ENCODE assay signal across 11 cellular contexts in the genomic region with DNA sequence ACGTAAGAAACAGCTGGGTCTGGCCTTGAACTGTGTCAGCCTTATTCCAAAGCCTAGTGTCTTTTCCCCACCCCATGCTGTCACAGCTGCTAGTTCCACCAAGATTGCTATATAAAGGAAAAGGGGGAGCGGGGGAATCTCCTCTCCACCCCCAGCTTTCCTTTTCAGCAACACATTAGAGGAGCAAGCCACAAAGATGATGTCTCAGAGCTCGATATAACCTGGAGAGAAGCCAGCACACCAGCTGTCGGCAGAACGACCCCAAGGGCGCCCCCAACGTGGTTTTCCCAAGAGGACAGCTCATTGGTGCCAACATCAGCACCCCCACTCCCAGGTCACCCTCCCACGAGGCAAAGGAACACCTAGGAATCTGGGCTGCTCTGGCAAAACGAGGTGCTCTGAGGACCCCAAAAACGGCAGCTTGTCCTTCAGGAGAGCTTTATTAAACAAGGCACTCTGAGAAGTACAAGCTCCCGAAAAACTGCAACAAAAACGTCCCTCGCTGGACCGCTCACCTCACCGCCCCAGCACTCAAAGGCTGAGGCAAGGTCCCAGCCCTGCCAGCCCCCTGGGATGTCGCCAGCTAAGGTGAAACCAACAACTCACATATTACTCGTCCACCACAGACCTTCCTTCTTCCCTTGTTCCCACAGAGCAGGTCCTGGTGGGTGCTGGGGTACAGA. TPM values are rescaled to one million over a fixed set of nuclear protein-coding genes. Genes with fewer than 3 reads are reported as not detected.
DNase-seq lines count a peak whose midpoint lies in the region; ATAC-seq and TF ChIP-seq lines count a peak whose summit lies in the region.
"Had no signal": no experiment of that assay in that cellular context is flagged by ENCODE, and none has a peak within 500 bp of the region (broad histone marks: within the 10 kb centered on the region; RNA-seq: fewer than 3 reads in every experiment).

No MANE protein-coding gene starts in this region.

- peaks cover 3% of the 10 kb centered on the region for H3K36me3 Mint-ChIP-seq in mesothelial cell of epicardium

- TF ChIP-seq EP300 in SK-N-SH (IDR thresholded peaks at IDR 0.05; ENCODE audit: borderline replicate concordance in 1 of 2, low read depth in 1 of 2, low read length in 1 of 2), result no peak

- peaks cover 4% of the 10 kb centered on the region; the same call in 1 of the 2 replicates for H3K79me2 ChIP-seq in SK-N-SH (ENCODE audit: insufficient read depth)

- no peaks in the 10 kb centered on the region for H4K20me1 ChIP-seq in SK-N-SH (ENCODE audit: insufficient read depth)

- no peaks in the 10 kb centered on the region for H3F3A ChIP-seq in SK-N-SH (replicated peaks; ENCODE audit: insufficient read depth)

- no peak for TF ChIP-seq RAD21 in SK-N-SH (IDR thresholded peaks at IDR 0.05; ENCODE audit: low read length)

- no peak overlapping the region for H3K4me3 ChIP-seq in SK-N-SH (ENCODE audit: low read depth in 2 of 2, low read length in 1 of 2)
- H3K4me3 ChIP-seq in brain microvascular endothelial cell (ENCODE audit: low read depth, low read length), result no peak overlapping the region
- H3K4me3 ChIP-seq: A549 had no signal

- no peak for TF ChIP-seq CTCF in SK-N-SH (IDR thresholded peaks at IDR 0.05)
- no peak for TF ChIP-seq CTCF in brain microvascular endothelial cell (IDR thresholded peaks at IDR 0.05; ENCODE audit: low read depth, low read length, missing control alignments)
- TF ChIP-seq CTCF in mesothelial cell of epicardium (IDR thresholded peaks at IDR 0.05; ENCODE audit: unreplicated experiment), result no peak

- H3K9me3 ChIP-seq in SK-N-SH, result no peaks in the 10 kb centered on the region
- H3K9me3 ChIP-seq: A549 had no signal

- no peaks in the 10 kb centered on the region for H3K9me2 ChIP-seq in SK-N-SH

- 0 out of 2 replicates have a peak overlapping the region, but pooled peaks have one; percentile 6 for H2AFZ ChIP-seq in SK-N-SH (ENCODE audit: low read depth)

- no peaks in the 10 kb centered on the region for H3K36me3 ChIP-seq in SK-N-SH (replicated peaks in 1 of 2; ENCODE audit: control insufficient read depth in 1 of 2, insufficient read depth in 2 of 2, low read length in 1 of 2)
- no peaks in the 10 kb centered on the region for H3K36me3 ChIP-seq in brain microvascular endothelial cell (replicated peaks)

- POLR2A ChIA-PET in SK-N-SH (lab: Yijun Ruan, JAX), result no interaction called here

- WGBS in SK-N-SH (ENCODE audit: low lambda C conversion rate), result 70% methylated on average over 16 of the region's 17 CpGs

- ATAC-seq in SK-N-SH treated with all-trans-retinoic acid at 6 μM for 48 hours (no peak; the same call in 2 of the 3 replicates), GM19467 (IDR thresholded peaks at IDR 0.05; ENCODE audit: unreplicated experiment) (no peak)
- ATAC-seq: A549 had no signal

- H3K4me1 ChIP-seq in SK-N-SH (ENCODE audit: control insufficient read depth in 1 of 2, insufficient read depth in 2 of 2, low read depth in 1 of 2, low read length in 1 of 2), result peaks cover 7 to 11% of the 10 kb centered on the region in 2 experiments; a peak in 2 of 4 replicates

- no peak overlapping the region for H3K4me3 Mint-ChIP-seq in mesothelial cell of epicardium
- H3K4me3 Mint-ChIP-seq: central memory CD8-positive, alpha-beta T cell had no signal

- no peaks in the 10 kb centered on the region for H3K27me3 ChIP-seq in SK-N-SH (ENCODE audit: insufficient read depth)
- no peaks in the 10 kb centered on the region for H3K27me3 ChIP-seq in brain microvascular endothelial cell (replicated peaks)

- peak overlapping the region; percentile 66 for H3K4me2 ChIP-seq in SK-N-SH
- H3K4me2 ChIP-seq: A549 had no signal

- H3K9me3 Mint-ChIP-seq in mesothelial cell of epicardium, result no peaks in the 10 kb centered on the region
- H3K9me3 Mint-ChIP-seq: central memory CD8-positive, alpha-beta T cell had no signal

- CTCF ChIA-PET in SK-N-SH (lab: Yijun Ruan, JAX), result interaction anchor here (1.0 to 2.0 kb wide), 4 partner anchors 19 to 745 kb away, joined by 3 to 5 read pairs (median 4); no protein-coding TSS in a partner anchor

- in situ Hi-C loops in brain microvascular endothelial cell (cut with HindIII; ENCODE audit: low pct_ligation_motif_present, low sequenced_read_pairs), result no loop called here

- DNase-seq in SK-N-SH, result peak; percentile 39
- peak; percentile 14 for DNase-seq in brain microvascular endothelial cell
- DNase-seq in mesothelial cell of epicardium (ENCODE audit: low spot score in 2 of 2, unreplicated experiment in 2 of 2), result no peak
- peak in 3 of 49 donors; percentile 25 to 64 (median 60) for DNase-seq in substantia nigra (lab: John Stamatoyannopoulos, UW)
- DNase-seq in effector CD4-positive, alpha-beta T cell, result no peak
- DNase-seq in NCI-H1092 treated with DMSO at 0.1 percent for 48 hours (lab: John Stamatoyannopoulos, UW), result no peak
- DNase-seq: NCI-H187 treated with DMSO at 0.1 percent for 48 hours had no signal

- H3K27me3 Mint-ChIP-seq in mesothelial cell of epicardium (ENCODE audit: low read depth), result no peaks in the 10 kb centered on the region
- H3K27me3 Mint-ChIP-seq: central memory CD8-positive, alpha-beta T cell had no signal

- peaks cover 6% of the 10 kb centered on the region for H3K4me1 Mint-ChIP-seq in mesothelial cell of epicardium

- peak overlapping the region; percentile 87 for H3K27ac Mint-ChIP-seq in mesothelial cell of epicardium

- H3K9ac ChIP-seq in SK-N-SH, result no peak overlapping the region

- H3K27ac ChIP-seq in SK-N-SH (ENCODE audit: low read depth in 2 of 2, low read length in 1 of 2) (peak overlapping the region in 1 of 2 experiments; percentile 55; a peak in 1 of 4 replicates), brain microvascular endothelial cell (no peak overlapping the region), substantia nigra (ENCODE audit: low read depth, low read length, poor library complexity, severe bottlenecking) (peak overlapping the region; percentile 56)

TF ChIP-seq in SK-N-SH, 30 proteins besides CTCF, POLR2A, EP300 and RAD21 (continues in another document):
- TF ChIP-seq RXRA (IDR thresholded peaks at IDR 0.05; ENCODE audit: borderline replicate concordance, low read depth) (no peak), FOSL2 (IDR thresholded peaks at IDR 0.05; ENCODE audit: borderline replicate concordance, low read depth) (no peak), TAF1 (IDR thresholded peaks at IDR 0.05; ENCODE audit: borderline replicate concordance, low read depth, low read length) (no peak), NFIC (IDR thresholded peaks at IDR 0.05; ENCODE audit: borderline replicate concordance) (no peak), MXI1 (IDR thresholded peaks at IDR 0.05; ENCODE audit: low read depth, low read length) (no peak), TEAD4 (IDR thresholded peaks at IDR 0.05; ENCODE audit: borderline replicate concordance, insufficient read depth) (no peak), GABPA (IDR thresholded peaks at IDR 0.05; ENCODE audit: low read depth) (no peak)
- TF ChIP-seq, protein P1, sequence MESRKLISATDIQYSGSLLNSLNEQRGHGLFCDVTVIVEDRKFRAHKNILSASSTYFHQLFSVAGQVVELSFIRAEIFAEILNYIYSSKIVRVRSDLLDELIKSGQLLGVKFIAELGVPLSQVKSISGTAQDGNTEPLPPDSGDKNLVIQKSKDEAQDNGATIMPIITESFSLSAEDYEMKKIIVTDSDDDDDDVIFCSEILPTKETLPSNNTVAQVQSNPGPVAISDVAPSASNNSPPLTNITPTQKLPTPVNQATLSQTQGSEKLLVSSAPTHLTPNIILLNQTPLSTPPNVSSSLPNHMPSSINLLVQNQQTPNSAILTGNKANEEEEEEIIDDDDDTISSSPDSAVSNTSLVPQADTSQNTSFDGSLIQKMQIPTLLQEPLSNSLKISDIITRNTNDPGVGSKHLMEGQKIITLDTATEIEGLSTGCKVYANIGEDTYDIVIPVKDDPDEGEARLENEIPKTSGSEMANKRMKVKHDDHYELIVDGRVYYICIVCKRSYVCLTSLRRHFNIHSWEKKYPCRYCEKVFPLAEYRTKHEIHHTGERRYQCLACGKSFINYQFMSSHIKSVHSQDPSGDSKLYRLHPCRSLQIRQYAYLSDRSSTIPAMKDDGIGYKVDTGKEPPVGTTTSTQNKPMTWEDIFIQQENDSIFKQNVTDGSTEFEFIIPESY (IDR thresholded peaks at IDR 0.05; ENCODE audit: borderline replicate concordance, low read depth), result no peak

TF ChIP-seq in SK-N-SH treated with all-trans-retinoic acid at 6 μM for 48 hours, 23 proteins besides CTCF, POLR2A, EP300 and RAD21 (continues in another document):
- TF ChIP-seq GLIS3 (CRISPR knock-in tag; IDR thresholded peaks at IDR 0.05) (no peak), CSDC2 (CRISPR knock-in tag; IDR thresholded peaks at IDR 0.05) (no peak), CREB5 (CRISPR knock-in tag; IDR thresholded peaks at IDR 0.05; ENCODE audit: low read depth) (no peak), SNAI2 (CRISPR knock-in tag; IDR thresholded peaks at IDR 0.05) (no peak), ZFP3 (CRISPR knock-in tag; IDR thresholded peaks at IDR 0.05) (no peak)
- TF ChIP-seq, protein P2, sequence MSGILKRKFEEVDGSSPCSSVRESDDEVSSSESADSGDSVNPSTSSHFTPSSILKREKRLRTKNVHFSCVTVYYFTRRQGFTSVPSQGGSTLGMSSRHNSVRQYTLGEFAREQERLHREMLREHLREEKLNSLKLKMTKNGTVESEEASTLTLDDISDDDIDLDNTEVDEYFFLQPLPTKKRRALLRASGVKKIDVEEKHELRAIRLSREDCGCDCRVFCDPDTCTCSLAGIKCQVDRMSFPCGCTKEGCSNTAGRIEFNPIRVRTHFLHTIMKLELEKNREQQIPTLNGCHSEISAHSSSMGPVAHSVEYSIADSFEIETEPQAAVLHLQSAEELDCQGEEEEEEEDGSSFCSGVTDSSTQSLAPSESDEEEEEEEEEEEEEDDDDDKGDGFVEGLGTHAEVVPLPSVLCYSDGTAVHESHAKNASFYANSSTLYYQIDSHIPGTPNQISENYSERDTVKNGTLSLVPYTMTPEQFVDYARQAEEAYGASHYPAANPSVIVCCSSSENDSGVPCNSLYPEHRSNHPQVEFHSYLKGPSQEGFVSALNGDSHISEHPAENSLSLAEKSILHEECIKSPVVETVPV (CRISPR knock-in tag; IDR thresholded peaks at IDR 0.05), result no peak

RNA-seq across cellular contexts. Expression of gene ATP9A, which starts 36.3 kb away (rescaled TPM):
- polyA plus RNA-seq in SK-N-SH (2012; rRNA removed), result 11.0 and 12.7 TPM in 2 replicates
- polyA plus RNA-seq in SK-N-SH (2012; cell fraction: cytosol; rRNA removed), result 8.1 and 11.0 TPM in 2 replicates
- polyA plus RNA-seq in SK-N-SH (2012; cell fraction: nucleus; rRNA removed), result 8.0 and 10.3 TPM in 2 replicates
- 77.1 to 80.0 TPM (median 79.1 TPM) in 3 replicates for total RNA-seq in mesothelial cell of epicardium

Comparison
In these comparisons a context has a peak if more than half of its experiments do, and no peak if none do; other contexts are left out.
1. DNase-seq: peak in SK-N-SH (single experiment) and brain microvascular endothelial cell (single experiment); none in mesothelial cell of epicardium (0 of 2), effector CD4-positive, alpha-beta T cell (single experiment) and NCI-H1092 treated with DMSO at 0.1 percent for 48 hours (single experiment).